In the genomic region with DNA sequence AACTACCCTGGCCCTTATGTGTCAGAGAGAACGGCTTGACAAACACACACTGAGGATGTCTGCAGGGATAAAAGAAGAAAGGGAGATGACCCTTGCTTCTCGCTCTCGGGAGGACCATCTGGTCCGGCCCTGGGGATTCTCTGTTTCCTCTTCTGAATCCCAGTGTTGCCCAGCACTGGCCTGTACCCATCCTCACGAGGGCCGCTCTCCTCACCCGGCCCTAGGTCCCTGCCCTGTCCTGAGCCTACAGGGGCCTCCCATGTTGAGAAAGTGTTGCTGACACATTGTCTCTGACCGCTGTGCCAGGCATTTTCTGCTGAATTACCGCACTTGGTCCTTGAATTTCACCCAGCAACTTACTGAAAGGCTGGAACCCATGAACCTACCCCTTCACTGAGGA, we compare ENCODE assay signal across 18 cellular contexts.
A peak's percentile ranks its signal among the peaks of the same experiment; 100 is the strongest.
DNase-seq lines count a peak whose midpoint lies in the region; ATAC-seq, FAIRE-seq and TF ChIP-seq lines count a peak whose summit lies in the region.
"Had no signal": no experiment of that assay in that cellular context is flagged by ENCODE, and none has a peak within 500 bp of the region (broad histone marks: within the 10 kb centered on the region; RNA-seq: fewer than 3 reads in every experiment).

No MANE protein-coding gene starts in this region.

- TF ChIP-seq POLR2A in upper lobe of left lung (IDR thresholded peaks at IDR 0.05) = no peak

- H3K4me2 ChIP-seq in PC-3 (ENCODE audit: low read length) (no peak overlapping the region), keratinocyte (ENCODE audit: control insufficient read depth, extremely low read depth, insufficient read depth, low read depth, low read length) (no peak overlapping the region), neural progenitor cell (no peak overlapping the region)
- H3K4me2 ChIP-seq: BLaER1 had no signal

- in situ Hi-C loops in brain microvascular endothelial cell (cut with HindIII; ENCODE audit: low pct_ligation_motif_present, low sequenced_read_pairs) = no loop called here

- H3K9ac ChIP-seq in PC-3 (ENCODE audit: low read length) (no peak overlapping the region), keratinocyte (ENCODE audit: control insufficient read depth, extremely low read depth, insufficient read depth, low read length) (peak overlapping the region; percentile 2), neural progenitor cell (no peak overlapping the region)
- H3K9ac ChIP-seq: BLaER1 had no signal

- dilution Hi-C loops in keratinocyte (cut with MboI; ENCODE audit: extremely low pct_ligation_motif_present, low sequenced_read_pairs) = no loop called here

- intact Hi-C loops in PC-3 (cut with micrococcal nuclease) = no loop called here

- H3K79me2 ChIP-seq in PC-3 (ENCODE audit: low read length) (no peaks in the 10 kb centered on the region; the same call in 1 of the 2 replicates), keratinocyte (ENCODE audit: control insufficient read depth, insufficient read depth, low read length) (peaks cover 16% of the 10 kb centered on the region), neural progenitor cell (ENCODE audit: low read depth) (no peaks in the 10 kb centered on the region)

- H3K4me1 ChIP-seq in PC-3 (ENCODE audit: insufficient read depth, low read length) (peaks cover 17% of the 10 kb centered on the region), keratinocyte (ENCODE audit: control insufficient read depth, extremely low read depth, insufficient read depth, low read length) (peaks cover 19% of the 10 kb centered on the region), upper lobe of left lung (peaks cover 29 to 50% (median 32%) of the 10 kb centered on the region in 4 donors), neural progenitor cell (peaks cover 10% of the 10 kb centered on the region)

- peaks cover 41% of the 10 kb centered on the region for H3K4me1 Mint-ChIP-seq in neural progenitor cell
- H3K4me1 Mint-ChIP-seq: naive thymus-derived CD8-positive, alpha-beta T cell had no signal

- H3K27ac Mint-ChIP-seq in neural progenitor cell = no peak overlapping the region
- H3K27ac Mint-ChIP-seq: activated naive CD4-positive, alpha-beta T cell treated with anti-CD3 and anti-CD28 coated beads, Interleukin-2, amount 50 U/mL, for 72 hours; naive thymus-derived CD8-positive, alpha-beta T cell had no signal

- H3K9me1 ChIP-seq in keratinocyte (ENCODE audit: control insufficient read depth, extremely low read depth, insufficient read depth, low read length) = peaks cover 2% of the 10 kb centered on the region

- H3K27me3 ChIP-seq in PC-3 (ENCODE audit: low read length) (no peaks in the 10 kb centered on the region), brain microvascular endothelial cell (replicated peaks) (no peaks in the 10 kb centered on the region), keratinocyte (ENCODE audit: control insufficient read depth, extremely low read depth, insufficient read depth, low read length) (no peaks in the 10 kb centered on the region), upper lobe of left lung (no peaks in the 10 kb centered on the region), neural progenitor cell (no peaks in the 10 kb centered on the region)
- H3K27me3 ChIP-seq: BLaER1 had no signal

- H3K9me3 ChIP-seq in PC-3 (ENCODE audit: low read length) (no peaks in the 10 kb centered on the region), keratinocyte (ENCODE audit: control insufficient read depth, low read depth, low read length) (no peaks in the 10 kb centered on the region), upper lobe of left lung (no peaks in the 10 kb centered on the region), neural progenitor cell (ENCODE audit: low read depth) (no peaks in the 10 kb centered on the region)
- H3K9me3 ChIP-seq: BLaER1 had no signal

- H3K36me3 ChIP-seq in PC-3 (ENCODE audit: low read depth, low read length) = peaks cover 16% of the 10 kb centered on the region
- H3K36me3 ChIP-seq in brain microvascular endothelial cell (replicated peaks) = peaks cover 9% of the 10 kb centered on the region
- peaks cover 35 to 38% of the 10 kb centered on the region in 2 experiments for H3K36me3 ChIP-seq in keratinocyte (ENCODE audit: control insufficient read depth in 2 of 2, extremely low read depth in 1 of 2, insufficient read depth in 2 of 2, low read length in 2 of 2)
- peaks cover 0 to 18% (median 3%) of the 10 kb centered on the region in 4 donors for H3K36me3 ChIP-seq in upper lobe of left lung
- no peaks in the 10 kb centered on the region for H3K36me3 ChIP-seq in neural progenitor cell
- H3K36me3 ChIP-seq: BLaER1, WERI-Rb-1 had no signal

- no peak for TF ChIP-seq EP300 in upper lobe of left lung (IDR thresholded peaks at IDR 0.05)

- H3K27ac ChIP-seq in PC-3 (ENCODE audit: low read length) (peak overlapping the region; percentile 71), brain microvascular endothelial cell (peak overlapping the region; percentile 62), keratinocyte (ENCODE audit: control insufficient read depth, insufficient read depth, low read length) (peak overlapping the region; percentile 48), upper lobe of left lung (peak overlapping the region; percentile 27 to 84 (median 62)), neural progenitor cell (no peak overlapping the region)
- H3K27ac ChIP-seq: BLaER1, WERI-Rb-1 had no signal

- no peak for ATAC-seq in PC-3
- no peak for ATAC-seq in upper lobe of left lung (ENCODE audit: low FRiP score in 2 of 2)
- ATAC-seq: activated naive CD4-positive, alpha-beta T cell treated with anti-CD3 and anti-CD28 coated beads, Interleukin-2, amount 50 U/mL, for 72 hours; naive thymus-derived CD8-positive, alpha-beta T cell had no signal

- CTCF ChIA-PET in PC-3 (lab: Charles Lee) = no interaction called here

- no peaks in the 10 kb centered on the region for H3K9me2 ChIP-seq in PC-3 (replicated peaks; ENCODE audit: low read length)

- FAIRE-seq in keratinocyte (lab: Jason Lieb, UNC) = peak; percentile 23
- FAIRE-seq: small intestine had no signal

- H3K36me3 Mint-ChIP-seq in neural progenitor cell = peaks cover 3% of the 10 kb centered on the region
- H3K36me3 Mint-ChIP-seq: activated naive CD4-positive, alpha-beta T cell treated with anti-CD3 and anti-CD28 coated beads, Interleukin-2, amount 50 U/mL, for 72 hours; naive thymus-derived CD8-positive, alpha-beta T cell had no signal

- no peak overlapping the region for H3K4me3 Mint-ChIP-seq in neural progenitor cell
- H3K4me3 Mint-ChIP-seq: naive thymus-derived CD8-positive, alpha-beta T cell had no signal

- H3K4me3 ChIP-seq in PC-3 (ENCODE audit: low read length) (no peak overlapping the region), brain microvascular endothelial cell (ENCODE audit: low read depth, low read length) (no peak overlapping the region), keratinocyte (ENCODE audit: control insufficient read depth in 2 of 3, extremely low read depth in 1 of 3, insufficient read depth in 2 of 3, low read depth in 1 of 3, low read length in 3 of 3) (no peak overlapping the region), upper lobe of left lung (no peak overlapping the region), neural progenitor cell (no peak overlapping the region)
- H3K4me3 ChIP-seq: BLaER1 had no signal

- H2AFZ ChIP-seq in PC-3 (ENCODE audit: low read length) = no peak overlapping the region
- H2AFZ ChIP-seq in keratinocyte (ENCODE audit: control insufficient read depth, low read length) = no peak overlapping the region
- no peak overlapping the region for H2AFZ ChIP-seq in neural progenitor cell (replicated peaks)

- peaks cover 3% of the 10 kb centered on the region for H3K27me3 Mint-ChIP-seq in neural progenitor cell (ENCODE audit: insufficient read depth, low read depth)

- H4K20me1 ChIP-seq in PC-3 (ENCODE audit: low read length) (no peaks in the 10 kb centered on the region), keratinocyte (ENCODE audit: control insufficient read depth, extremely low read depth, insufficient read depth, low read length) (peaks cover 9% of the 10 kb centered on the region), neural progenitor cell (ENCODE audit: low read depth) (no peaks in the 10 kb centered on the region)
- H4K20me1 ChIP-seq: BLaER1 had no signal

- TF ChIP-seq CTCF in PC-3 (conservative IDR thresholded peaks at IDR 0.05; ENCODE audit: low read depth, low read length) = no peak
- TF ChIP-seq CTCF in brain microvascular endothelial cell (IDR thresholded peaks at IDR 0.05; ENCODE audit: low read depth, low read length, missing control alignments) = no peak
- no peak for TF ChIP-seq CTCF in keratinocyte (optimal IDR thresholded peaks at IDR 0.05 in 1 of 3, IDR thresholded peaks at IDR 0.05 in 1 of 3, conservative IDR thresholded peaks at IDR 0.05 in 1 of 3; ENCODE audit: extremely low read depth in 1 of 3, insufficient read depth in 2 of 3, low read length in 3 of 3)
- TF ChIP-seq CTCF in upper lobe of left lung (IDR thresholded peaks at IDR 0.05) = no peak
- no peak for TF ChIP-seq CTCF in neural progenitor cell (IDR thresholded peaks at IDR 0.05)

- 70 to 77% methylated on average over 9 of the region's 9 CpGs for WGBS in upper lobe of left lung, 2 donors

- BruUV-seq in PC-3 (replicated peaks; lab: Mats Ljungman, UMichigan) = no TSS peak

- DNase-seq in PC-3 (no peak), brain microvascular endothelial cell (no peak), keratinocyte (ENCODE audit: low read depth, low spot score) (no peak), upper lobe of left lung (no peak), H4 (ENCODE audit: low spot score) (no peak), NOMO-1 treated with dmso at 0.1 percent for 144 hours (lab: John Stamatoyannopoulos, UW; ENCODE audit: unreplicated experiment) (no peak), neural progenitor cell (ENCODE audit: low spot score) (no peak)
- DNase-seq: activated CD4-positive, alpha-beta T cell treated with anti-CD3 and anti-CD28 coated beads, Interleukin-2, amount 50 U/mL, for 48 hours; activated T-cell treated with anti-CD3 and anti-CD28 coated beads, Interleukin-2, amount 50 U/mL, for 48 hours; cortex of kidney; naive thymus-derived CD8-positive, alpha-beta T cell; Right ventricle myocardium superior; stimulated activated CD4-positive, alpha-beta T cell treated with anti-CD3 and anti-CD28 coated beads, Interleukin-4, amount 100 ng/mL, for 4 hours; substantia nigra; WERI-Rb-1 had no signal

- H3K9me3 Mint-ChIP-seq in neural progenitor cell = no peaks in the 10 kb centered on the region
- H3K9me3 Mint-ChIP-seq: activated naive CD4-positive, alpha-beta T cell treated with anti-CD3 and anti-CD28 coated beads, Interleukin-2, amount 50 U/mL, for 72 hours had no signal

- POLR2A ChIA-PET in PC-3 (lab: Charles Lee; ENCODE audit: unreplicated experiment) = no interaction called here

- H3F3A ChIP-seq in PC-3 (ENCODE audit: low read length, unreplicated experiment) (no peaks in the 10 kb centered on the region), neural progenitor cell (ENCODE audit: low read depth) (no peaks in the 10 kb centered on the region)
